1 cellular context compared by ENCODE assay signal in the genomic region with DNA sequence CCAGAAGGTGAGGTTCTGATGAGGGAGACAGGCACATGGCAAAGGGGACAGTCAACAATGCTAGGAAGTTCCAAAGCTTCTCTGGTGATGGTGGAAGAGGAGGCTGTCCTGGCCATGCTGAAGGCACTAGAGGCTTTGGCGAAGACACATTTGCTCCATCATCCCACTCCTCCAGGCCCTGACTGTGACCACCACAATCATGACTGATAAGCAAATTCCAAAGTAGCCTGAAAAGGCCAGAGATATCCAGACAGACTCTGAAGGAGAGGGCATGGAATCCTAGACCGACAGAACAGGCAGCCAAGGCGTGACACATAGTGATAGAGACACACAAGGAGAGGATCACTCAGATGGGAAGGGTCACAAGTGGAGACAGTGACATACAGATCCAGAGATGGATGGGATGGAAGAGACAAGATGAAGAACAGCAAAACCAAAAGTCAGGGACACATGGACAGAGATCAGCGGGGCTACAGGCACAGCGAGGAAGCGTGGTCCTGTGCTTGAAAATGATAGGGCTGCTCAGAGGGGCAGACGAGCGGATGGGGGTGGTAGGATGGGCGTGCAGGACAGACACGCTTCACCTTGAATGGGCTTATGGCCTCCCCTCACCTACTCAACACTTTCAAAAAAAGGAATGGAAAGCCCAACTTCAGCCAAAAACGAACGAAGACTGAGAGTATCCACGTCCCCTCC.
TF ChIP-seq lines count a peak whose summit lies in the region.

No MANE protein-coding gene starts in this region.

TF ChIP-seq in HepG2, 621 proteins besides CTCF, POLR2A, EP300 and RAD21 (continued from another document and continues in another):
- TF ChIP-seq, protein P1, sequence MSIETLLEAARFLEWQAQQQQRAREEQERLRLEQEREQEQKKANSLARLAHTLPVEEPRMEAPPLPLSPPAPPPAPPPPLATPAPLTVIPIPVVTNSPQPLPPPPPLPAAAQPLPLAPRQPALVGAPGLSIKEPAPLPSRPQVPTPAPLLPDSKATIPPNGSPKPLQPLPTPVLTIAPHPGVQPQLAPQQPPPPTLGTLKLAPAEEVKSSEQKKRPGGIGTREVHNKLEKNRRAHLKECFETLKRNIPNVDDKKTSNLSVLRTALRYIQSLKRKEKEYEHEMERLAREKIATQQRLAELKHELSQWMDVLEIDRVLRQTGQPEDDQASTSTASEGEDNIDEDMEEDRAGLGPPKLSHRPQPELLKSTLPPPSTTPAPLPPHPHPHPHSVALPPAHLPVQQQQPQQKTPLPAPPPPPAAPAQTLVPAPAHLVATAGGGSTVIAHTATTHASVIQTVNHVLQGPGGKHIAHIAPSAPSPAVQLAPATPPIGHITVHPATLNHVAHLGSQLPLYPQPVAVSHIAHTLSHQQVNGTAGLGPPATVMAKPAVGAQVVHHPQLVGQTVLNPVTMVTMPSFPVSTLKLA (IDR thresholded peaks at IDR 0.05), result no peak
- TF ChIP-seq CC2D1A (CRISPR knock-in tag; IDR thresholded peaks at IDR 0.05) (peak; percentile 74; the same call in 1 of the 2 replicates), ZNF724P (CRISPR knock-in tag; IDR thresholded peaks at IDR 0.05; ENCODE audit: borderline replicate concordance) (0 out of 2 replicates have a peak, but pooled peaks have one; percentile 28), ZNF138 (CRISPR knock-in tag; IDR thresholded peaks at IDR 0.05; ENCODE audit: low read depth) (no peak), SAFB2 (CRISPR knock-in tag; IDR thresholded peaks at IDR 0.05; ENCODE audit: borderline replicate concordance, low read depth) (0 out of 2 replicates have a peak, but pooled peaks have one; percentile 58), EHMT2 (IDR thresholded peaks at IDR 0.05; ENCODE audit: borderline replicate concordance, low read depth, low read length) (no peak), ZNF24 (IDR thresholded peaks at IDR 0.05) (no peak), STAG1 (CRISPR knock-in tag; IDR thresholded peaks at IDR 0.05) (no peak), IKZF1 (IDR thresholded peaks at IDR 0.05) (0 out of 2 replicates have a peak, but pooled peaks have one; percentile 13), GTF3A (CRISPR knock-in tag; conservative IDR thresholded peaks at IDR 0.05) (no peak), SOX13 (IDR thresholded peaks at IDR 0.05) (no peak), SOX13 (CRISPR knock-in tag; conservative IDR thresholded peaks at IDR 0.05 in 1 of 2, IDR thresholded peaks at IDR 0.05 in 1 of 2) (no peak), ZNF234 (CRISPR knock-in tag; conservative IDR thresholded peaks at IDR 0.05) (0 out of 2 replicates have a peak, but pooled peaks have one; percentile 11), ZNF232 (CRISPR knock-in tag; IDR thresholded peaks at IDR 0.05; ENCODE audit: borderline replicate concordance) (no peak), FOSL2 (CRISPR knock-in tag; IDR thresholded peaks at IDR 0.05) (no peak), SAP130 (CRISPR knock-in tag; IDR thresholded peaks at IDR 0.05; ENCODE audit: low read depth) (no peak), SSRP1 (CRISPR knock-in tag; IDR thresholded peaks at IDR 0.05) (peak; percentile 75; the same call in 1 of the 2 replicates), FOXK1 (CRISPR knock-in tag; IDR thresholded peaks at IDR 0.05; ENCODE audit: borderline replicate concordance, low read depth) (no peak), TOE1 (CRISPR knock-in tag; IDR thresholded peaks at IDR 0.05) (no peak), ZMYM4 (CRISPR knock-in tag; IDR thresholded peaks at IDR 0.05) (no peak), NFYC (CRISPR knock-in tag; IDR thresholded peaks at IDR 0.05) (no peak), ZKSCAN8 (CRISPR knock-in tag; IDR thresholded peaks at IDR 0.05; ENCODE audit: borderline replicate concordance) (no peak), ZNF766 (CRISPR knock-in tag; IDR thresholded peaks at IDR 0.05; ENCODE audit: borderline replicate concordance) (no peak)
- TF ChIP-seq, protein P2, sequence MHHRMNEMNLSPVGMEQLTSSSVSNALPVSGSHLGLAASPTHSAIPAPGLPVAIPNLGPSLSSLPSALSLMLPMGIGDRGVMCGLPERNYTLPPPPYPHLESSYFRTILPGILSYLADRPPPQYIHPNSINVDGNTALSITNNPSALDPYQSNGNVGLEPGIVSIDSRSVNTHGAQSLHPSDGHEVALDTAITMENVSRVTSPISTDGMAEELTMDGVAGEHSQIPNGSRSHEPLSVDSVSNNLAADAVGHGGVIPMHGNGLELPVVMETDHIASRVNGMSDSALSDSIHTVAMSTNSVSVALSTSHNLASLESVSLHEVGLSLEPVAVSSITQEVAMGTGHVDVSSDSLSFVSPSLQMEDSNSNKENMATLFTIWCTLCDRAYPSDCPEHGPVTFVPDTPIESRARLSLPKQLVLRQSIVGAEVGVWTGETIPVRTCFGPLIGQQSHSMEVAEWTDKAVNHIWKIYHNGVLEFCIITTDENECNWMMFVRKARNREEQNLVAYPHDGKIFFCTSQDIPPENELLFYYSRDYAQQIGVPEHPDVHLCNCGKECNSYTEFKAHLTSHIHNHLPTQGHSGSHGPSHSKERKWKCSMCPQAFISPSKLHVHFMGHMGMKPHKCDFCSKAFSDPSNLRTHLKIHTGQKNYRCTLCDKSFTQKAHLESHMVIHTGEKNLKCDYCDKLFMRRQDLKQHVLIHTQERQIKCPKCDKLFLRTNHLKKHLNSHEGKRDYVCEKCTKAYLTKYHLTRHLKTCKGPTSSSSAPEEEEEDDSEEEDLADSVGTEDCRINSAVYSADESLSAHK (CRISPR knock-in tag; IDR thresholded peaks at IDR 0.05; ENCODE audit: borderline replicate concordance), result no peak
- TF ChIP-seq, protein P3, sequence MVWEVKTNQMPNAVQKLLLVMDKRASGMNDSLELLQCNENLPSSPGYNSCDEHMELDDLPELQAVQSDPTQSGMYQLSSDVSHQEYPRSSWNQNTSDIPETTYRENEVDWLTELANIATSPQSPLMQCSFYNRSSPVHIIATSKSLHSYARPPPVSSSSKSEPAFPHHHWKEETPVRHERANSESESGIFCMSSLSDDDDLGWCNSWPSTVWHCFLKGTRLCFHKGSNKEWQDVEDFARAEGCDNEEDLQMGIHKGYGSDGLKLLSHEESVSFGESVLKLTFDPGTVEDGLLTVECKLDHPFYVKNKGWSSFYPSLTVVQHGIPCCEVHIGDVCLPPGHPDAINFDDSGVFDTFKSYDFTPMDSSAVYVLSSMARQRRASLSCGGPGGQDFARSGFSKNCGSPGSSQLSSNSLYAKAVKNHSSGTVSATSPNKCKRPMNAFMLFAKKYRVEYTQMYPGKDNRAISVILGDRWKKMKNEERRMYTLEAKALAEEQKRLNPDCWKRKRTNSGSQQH (CRISPR knock-in tag; IDR thresholded peaks at IDR 0.05; ENCODE audit: low read depth), result no peak
- TF ChIP-seq, protein P4, sequence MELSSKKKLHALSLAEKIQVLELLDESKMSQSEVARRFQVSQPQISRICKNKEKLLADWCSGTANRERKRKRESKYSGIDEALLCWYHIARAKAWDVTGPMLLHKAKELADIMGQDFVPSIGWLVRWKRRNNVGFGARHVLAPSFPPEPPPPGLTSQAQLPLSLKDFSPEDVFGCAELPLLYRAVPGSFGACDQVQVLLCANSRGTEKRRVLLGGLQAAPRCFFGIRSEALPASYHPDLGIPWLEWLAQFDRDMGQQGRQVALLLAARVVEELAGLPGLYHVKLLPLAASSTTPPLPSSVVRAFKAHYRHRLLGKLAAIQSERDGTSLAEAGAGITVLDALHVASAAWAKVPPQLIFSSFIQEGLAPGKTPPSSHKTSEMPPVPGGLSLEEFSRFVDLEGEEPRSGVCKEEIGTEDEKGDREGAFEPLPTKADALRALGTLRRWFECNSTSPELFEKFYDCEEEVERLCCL (CRISPR knock-in tag; IDR thresholded peaks at IDR 0.05; ENCODE audit: borderline replicate concordance), result no peak
- TF ChIP-seq, protein P5, sequence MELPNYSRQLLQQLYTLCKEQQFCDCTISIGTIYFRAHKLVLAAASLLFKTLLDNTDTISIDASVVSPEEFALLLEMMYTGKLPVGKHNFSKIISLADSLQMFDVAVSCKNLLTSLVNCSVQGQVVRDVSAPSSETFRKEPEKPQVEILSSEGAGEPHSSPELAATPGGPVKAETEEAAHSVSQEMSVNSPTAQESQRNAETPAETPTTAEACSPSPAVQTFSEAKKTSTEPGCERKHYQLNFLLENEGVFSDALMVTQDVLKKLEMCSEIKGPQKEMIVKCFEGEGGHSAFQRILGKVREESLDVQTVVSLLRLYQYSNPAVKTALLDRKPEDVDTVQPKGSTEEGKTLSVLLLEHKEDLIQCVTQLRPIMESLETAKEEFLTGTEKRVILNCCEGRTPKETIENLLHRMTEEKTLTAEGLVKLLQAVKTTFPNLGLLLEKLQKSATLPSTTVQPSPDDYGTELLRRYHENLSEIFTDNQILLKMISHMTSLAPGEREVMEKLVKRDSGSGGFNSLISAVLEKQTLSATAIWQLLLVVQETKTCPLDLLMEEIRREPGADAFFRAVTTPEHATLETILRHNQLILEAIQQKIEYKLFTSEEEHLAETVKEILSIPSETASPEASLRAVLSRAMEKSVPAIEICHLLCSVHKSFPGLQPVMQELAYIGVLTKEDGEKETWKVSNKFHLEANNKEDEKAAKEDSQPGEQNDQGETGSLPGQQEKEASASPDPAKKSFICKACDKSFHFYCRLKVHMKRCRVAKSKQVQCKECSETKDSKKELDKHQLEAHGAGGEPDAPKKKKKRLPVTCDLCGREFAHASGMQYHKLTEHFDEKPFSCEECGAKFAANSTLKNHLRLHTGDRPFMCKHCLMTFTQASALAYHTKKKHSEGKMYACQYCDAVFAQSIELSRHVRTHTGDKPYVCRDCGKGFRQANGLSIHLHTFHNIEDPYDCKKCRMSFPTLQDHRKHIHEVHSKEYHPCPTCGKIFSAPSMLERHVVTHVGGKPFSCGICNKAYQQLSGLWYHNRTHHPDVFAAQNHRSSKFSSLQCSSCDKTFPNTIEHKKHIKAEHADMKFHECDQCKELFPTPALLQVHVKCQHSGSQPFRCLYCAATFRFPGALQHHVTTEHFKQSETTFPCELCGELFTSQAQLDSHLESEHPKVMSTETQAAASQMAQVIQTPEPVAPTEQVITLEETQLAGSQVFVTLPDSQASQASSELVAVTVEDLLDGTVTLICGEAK (IDR thresholded peaks at IDR 0.05), result no peak
- TF ChIP-seq, protein P5 (CRISPR knock-in tag; IDR thresholded peaks at IDR 0.05), result no peak
- TF ChIP-seq, protein P6, sequence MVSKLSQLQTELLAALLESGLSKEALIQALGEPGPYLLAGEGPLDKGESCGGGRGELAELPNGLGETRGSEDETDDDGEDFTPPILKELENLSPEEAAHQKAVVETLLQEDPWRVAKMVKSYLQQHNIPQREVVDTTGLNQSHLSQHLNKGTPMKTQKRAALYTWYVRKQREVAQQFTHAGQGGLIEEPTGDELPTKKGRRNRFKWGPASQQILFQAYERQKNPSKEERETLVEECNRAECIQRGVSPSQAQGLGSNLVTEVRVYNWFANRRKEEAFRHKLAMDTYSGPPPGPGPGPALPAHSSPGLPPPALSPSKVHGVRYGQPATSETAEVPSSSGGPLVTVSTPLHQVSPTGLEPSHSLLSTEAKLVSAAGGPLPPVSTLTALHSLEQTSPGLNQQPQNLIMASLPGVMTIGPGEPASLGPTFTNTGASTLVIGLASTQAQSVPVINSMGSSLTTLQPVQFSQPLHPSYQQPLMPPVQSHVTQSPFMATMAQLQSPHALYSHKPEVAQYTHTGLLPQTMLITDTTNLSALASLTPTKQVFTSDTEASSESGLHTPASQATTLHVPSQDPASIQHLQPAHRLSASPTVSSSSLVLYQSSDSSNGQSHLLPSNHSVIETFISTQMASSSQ (IDR thresholded peaks at IDR 0.05; ENCODE audit: low read depth), result no peak
- TF ChIP-seq, protein P6 (CRISPR knock-in tag; IDR thresholded peaks at IDR 0.05; ENCODE audit: borderline replicate concordance), result no peak
- TF ChIP-seq, protein P7, sequence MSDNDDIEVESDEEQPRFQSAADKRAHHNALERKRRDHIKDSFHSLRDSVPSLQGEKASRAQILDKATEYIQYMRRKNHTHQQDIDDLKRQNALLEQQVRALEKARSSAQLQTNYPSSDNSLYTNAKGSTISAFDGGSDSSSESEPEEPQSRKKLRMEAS (IDR thresholded peaks at IDR 0.05), result no peak
